ENCODE assay signal across 1 cellular context in genomic region chr11:107197932-107198331, GRCh38.
TF ChIP-seq lines count a peak whose summit lies in the region.

No MANE protein-coding gene starts in this region.

TF ChIP-seq in HepG2, 621 proteins besides CTCF, POLR2A, EP300 and RAD21 (continued from another document and continues in another):
- TF ChIP-seq PAXIP1 (CRISPR knock-in tag; conservative IDR thresholded peaks at IDR 0.05) (peak; percentile 73), ZNF264 (CRISPR knock-in tag; IDR thresholded peaks at IDR 0.05) (no peak), ZNF562 (CRISPR knock-in tag; IDR thresholded peaks at IDR 0.05; ENCODE audit: borderline replicate concordance) (no peak), ZNF577 (CRISPR knock-in tag; IDR thresholded peaks at IDR 0.05; ENCODE audit: borderline replicate concordance, low read depth) (no peak), ZBTB7B (CRISPR knock-in tag; IDR thresholded peaks at IDR 0.05) (no peak), RARA (CRISPR knock-in tag; IDR thresholded peaks at IDR 0.05) (peak; percentile 39; the same call in 1 of the 2 replicates), HDAC1 (CRISPR knock-in tag; IDR thresholded peaks at IDR 0.05) (0 out of 2 replicates have a peak, but pooled peaks have one; percentile 15), HMG20A (CRISPR knock-in tag; IDR thresholded peaks at IDR 0.05; ENCODE audit: borderline replicate concordance) (peak; percentile 55; the same call in 1 of the 2 replicates), NFKBIZ (CRISPR knock-in tag; IDR thresholded peaks at IDR 0.05) (no peak), ZNF337 (CRISPR knock-in tag; IDR thresholded peaks at IDR 0.05; ENCODE audit: borderline replicate concordance, low read depth) (no peak), RFX3 (CRISPR knock-in tag; IDR thresholded peaks at IDR 0.05) (no peak), SIX4 (CRISPR knock-in tag; IDR thresholded peaks at IDR 0.05) (no peak), KAT2B (IDR thresholded peaks at IDR 0.05; ENCODE audit: borderline replicate concordance, low read depth, low read length) (no peak), ZNF318 (CRISPR knock-in tag; IDR thresholded peaks at IDR 0.05) (no peak), LCORL (IDR thresholded peaks at IDR 0.05) (no peak), LCORL (CRISPR knock-in tag; IDR thresholded peaks at IDR 0.05) (no peak), TOE1 (CRISPR knock-in tag; IDR thresholded peaks at IDR 0.05) (no peak), FOXP4 (CRISPR knock-in tag; IDR thresholded peaks at IDR 0.05) (peak; percentile 84), ZNF878 (CRISPR knock-in tag; IDR thresholded peaks at IDR 0.05) (no peak), MED13 (CRISPR knock-in tag; IDR thresholded peaks at IDR 0.05) (no peak), ARID5B (CRISPR knock-in tag; IDR thresholded peaks at IDR 0.05) (peak; percentile 56), SOX13 (IDR thresholded peaks at IDR 0.05) (no peak), SOX13 (CRISPR knock-in tag; conservative IDR thresholded peaks at IDR 0.05 in 1 of 2, IDR thresholded peaks at IDR 0.05 in 1 of 2) (peak in 1 of 2 experiments; percentile 48; a peak in 1 of 4 replicates), ZNF776 (CRISPR knock-in tag; IDR thresholded peaks at IDR 0.05) (no peak), TBX3 (IDR thresholded peaks at IDR 0.05; ENCODE audit: borderline replicate concordance) (no peak), JDP2 (CRISPR knock-in tag; IDR thresholded peaks at IDR 0.05; ENCODE audit: borderline replicate concordance) (no peak), RXRB (CRISPR knock-in tag; IDR thresholded peaks at IDR 0.05; ENCODE audit: borderline replicate concordance) (peak; percentile 15; the same call in 1 of the 2 replicates), ZNF513 (CRISPR knock-in tag; conservative IDR thresholded peaks at IDR 0.05) (no peak), CREB3 (CRISPR knock-in tag; IDR thresholded peaks at IDR 0.05) (no peak)
